14 cellular contexts compared by ENCODE assay signal in the genomic region with DNA sequence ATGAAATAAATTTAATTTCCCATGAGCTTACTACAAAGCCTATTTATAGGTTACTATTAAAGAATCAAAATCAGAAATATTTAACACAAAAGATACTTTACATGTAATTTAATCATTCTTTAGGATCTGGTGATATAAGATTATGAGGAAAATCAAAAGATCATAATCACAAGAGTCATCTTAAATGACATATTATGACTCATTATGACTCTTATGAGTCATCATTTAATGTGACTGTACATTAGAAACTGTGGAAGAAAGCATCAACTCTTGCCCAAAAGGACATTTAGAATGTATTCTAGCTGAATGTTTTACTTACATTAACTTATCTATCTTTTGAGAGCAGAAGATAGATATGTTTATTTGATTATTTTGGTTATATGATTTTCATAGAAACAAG.
A peak's percentile ranks its signal among the peaks of the same experiment; 100 is the strongest.
DNase-seq lines count a peak whose midpoint lies in the region; FAIRE-seq and TF ChIP-seq lines count a peak whose summit lies in the region.
"Had no signal": no experiment of that assay in that cellular context is flagged by ENCODE, and none has a peak within 500 bp of the region (broad histone marks: within the 10 kb centered on the region; RNA-seq: fewer than 3 reads in every experiment).

No MANE protein-coding gene starts in this region.

- H3K27ac ChIP-seq in astrocyte (ENCODE audit: low read depth, low read length) (no peak overlapping the region), kidney (ENCODE audit: low read depth in 2 of 2, low read length in 2 of 2) (no peak overlapping the region)
- H3K27ac ChIP-seq: BLaER1, esophagus squamous epithelium had no signal

- H3K9me3 Mint-ChIP-seq in astrocyte (ENCODE audit: unreplicated experiment) = no peaks in the 10 kb centered on the region

- no peaks in the 10 kb centered on the region for H3K27me3 Mint-ChIP-seq in astrocyte (ENCODE audit: low read depth, unreplicated experiment)

- FAIRE-seq in astrocyte (lab: Jason Lieb, UNC) = no peak
- peak; percentile 13 for FAIRE-seq in kidney (lab: Jason Lieb, UNC)
- FAIRE-seq in GM12891 (lab: Jason Lieb, UNC) = no peak

- peak; percentile 12 for DNase-seq in AG08396 (ENCODE audit: low spot score)
- peak; percentile 20 for DNase-seq in HS-5 (ENCODE audit: low read depth)
- DNase-seq in astrocyte (ENCODE audit: low read depth) = peak; percentile 48
- DNase-seq in kidney = no peak
- DNase-seq in GM12891 (ENCODE audit: insufficient read length, low spot score) = no peak
- no peak for DNase-seq in NCI-H526 (lab: John Stamatoyannopoulos, UW)
- no peak for DNase-seq in NCI-H1092 treated with DMSO at 0.1 percent for 48 hours (lab: John Stamatoyannopoulos, UW)
- DNase-seq in NCI-H2029 (lab: John Stamatoyannopoulos, UW) = no peak
- DNase-seq: activated effector memory CD4-positive, alpha-beta T cell treated with anti-CD3 and anti-CD28 coated beads, Interleukin-2, amount 50 U/mL, for 16 hours; esophagus squamous epithelium; mesendoderm; NCI-H524; stimulated activated naive CD4-positive, alpha-beta T cell had no signal

- peaks cover 10% of the 10 kb centered on the region for H3K4me1 Mint-ChIP-seq in astrocyte (ENCODE audit: low read depth, unreplicated experiment)

- H3K36me3 ChIP-seq in astrocyte (ENCODE audit: insufficient read depth, low read length) = no peaks in the 10 kb centered on the region
- H3K36me3 ChIP-seq in kidney (ENCODE audit: control insufficient read depth in 1 of 2, insufficient read depth in 2 of 2, low read length in 2 of 2) = no peaks in the 10 kb centered on the region
- H3K36me3 ChIP-seq: BLaER1, esophagus squamous epithelium had no signal

- no peak overlapping the region for H2AFZ ChIP-seq in astrocyte (ENCODE audit: low read depth, low read length)

- no peak overlapping the region for H3K4me3 Mint-ChIP-seq in astrocyte (ENCODE audit: unreplicated experiment)

- H3K79me2 ChIP-seq in astrocyte (ENCODE audit: insufficient read depth, low read length) = no peaks in the 10 kb centered on the region

- no peaks in the 10 kb centered on the region for H3K36me3 Mint-ChIP-seq in astrocyte (ENCODE audit: low read depth, unreplicated experiment)

- TF ChIP-seq CTCF in astrocyte (IDR thresholded peaks at IDR 0.05; ENCODE audit: insufficient read depth, low read depth, low read length) (no peak), kidney (IDR thresholded peaks at IDR 0.05; ENCODE audit: borderline replicate concordance, extremely low read depth, insufficient read depth) (no peak)

- H3K9me3 ChIP-seq in astrocyte (ENCODE audit: insufficient read depth, low read depth, low read length) (no peaks in the 10 kb centered on the region), kidney (ENCODE audit: control insufficient read depth in 1 of 2, low read length in 2 of 2) (no peaks in the 10 kb centered on the region)
- H3K9me3 ChIP-seq: BLaER1, esophagus squamous epithelium had no signal

- intact Hi-C loops in kidney (cut with DNase I) = no loop called here

- TF ChIP-seq POLR2A in GM12891 (IDR thresholded peaks at IDR 0.05; ENCODE audit: low read depth, low read length) = no peak

- no peak overlapping the region for H3K4me2 ChIP-seq in astrocyte (ENCODE audit: low read length)
- H3K4me2 ChIP-seq: BLaER1 had no signal

- no peaks in the 10 kb centered on the region for H3K27me3 ChIP-seq in astrocyte (ENCODE audit: insufficient read depth, low read length)
- H3K27me3 ChIP-seq: BLaER1, esophagus squamous epithelium had no signal

- no peak overlapping the region for H3K9ac ChIP-seq in astrocyte (ENCODE audit: low read length)
- no peak overlapping the region for H3K9ac ChIP-seq in kidney (ENCODE audit: low read length in 2 of 2)
- H3K9ac ChIP-seq: BLaER1 had no signal

- H3K4me3 ChIP-seq in astrocyte (ENCODE audit: insufficient read depth, low read depth, low read length) (no peak overlapping the region), kidney (ENCODE audit: low read length in 2 of 2) (no peak overlapping the region)
- H3K4me3 ChIP-seq: BLaER1, esophagus squamous epithelium had no signal

- H3K4me1 ChIP-seq in astrocyte (ENCODE audit: insufficient read depth, low read length) (no peaks in the 10 kb centered on the region), kidney (ENCODE audit: control insufficient read depth in 1 of 2, insufficient read depth in 1 of 2, low read depth in 1 of 2, low read length in 2 of 2) (no peaks in the 10 kb centered on the region)
- H3K4me1 ChIP-seq: BLaER1, esophagus squamous epithelium had no signal

- no peaks in the 10 kb centered on the region for H4K20me1 ChIP-seq in astrocyte (ENCODE audit: insufficient read depth, low read length)
- H4K20me1 ChIP-seq: BLaER1 had no signal

- H3K27ac Mint-ChIP-seq in astrocyte (ENCODE audit: unreplicated experiment) = no peak overlapping the region

TF ChIP-seq in GM12891, 5 proteins besides CTCF, POLR2A, EP300 and RAD21:
- no peak for TF ChIP-seq SPI1 (IDR thresholded peaks at IDR 0.05; ENCODE audit: low read depth, low read length)
- no peak for TF ChIP-seq POU2F2 (IDR thresholded peaks at IDR 0.05; ENCODE audit: low read depth, low read length)
- no peak for TF ChIP-seq TAF1 (IDR thresholded peaks at IDR 0.05; ENCODE audit: low read depth, low read length)
- no peak for TF ChIP-seq POLR2AphosphoS5 (IDR thresholded peaks at IDR 0.05; ENCODE audit: low read depth, low read length)
- TF ChIP-seq PAX5 (IDR thresholded peaks at IDR 0.05; ENCODE audit: insufficient read depth, low read length, severe bottlenecking) = no peak

Comparison
In these comparisons a context has a peak if more than half of its experiments do, and no peak if none do; other contexts are left out.
1. DNase-seq: peak in AG08396 (single experiment), HS-5 (single experiment) and astrocyte (single experiment); none in kidney (single experiment), GM12891 (single experiment), NCI-H526 (0 of 2), NCI-H1092 treated with DMSO at 0.1 percent for 48 hours (single experiment) and NCI-H2029 (single experiment).